ENCODE assay signal across 14 cellular contexts in genomic region chr20:19540401-19540800, GRCh38.
DNase-seq lines count a peak whose midpoint lies in the region; ATAC-seq lines count a peak whose summit lies in the region.
"Had no signal": no experiment of that assay in that cellular context is flagged by ENCODE, and none has a peak within 500 bp of the region (broad histone marks: within the 10 kb centered on the region; RNA-seq: fewer than 3 reads in every experiment).

No MANE protein-coding gene starts in this region.

- peak; percentile 65 for DNase-seq in activated CD4-positive, alpha-beta T cell treated with anti-CD3 and anti-CD28 coated beads for 48 hours
- DNase-seq in activated CD4-positive, alpha-beta T cell treated with anti-CD3 and anti-CD28 coated beads for 1 hour = no peak
- DNase-seq in GM23248 (peak; percentile 21), anterior cingulate cortex (lab: John Stamatoyannopoulos, UW) (peak in 42 of 58 donors; percentile 1 to 72 (median 32))
- DNase-seq in stimulated activated CD4-positive, alpha-beta T cell treated with anti-CD3 and anti-CD28 coated beads, Interleukin-1b, Interleukin-23, amount 100 ng/mL, for 48 hours = peak; percentile 52
- DNase-seq: CD8-positive, alpha-beta memory T cell; cerebellar nuclear complex; kidney; NCI-H1930; NCI-H526; substantia nigra had no signal

- no peaks in the 10 kb centered on the region for H3K4me1 ChIP-seq in GM23248 (ENCODE audit: insufficient read depth)

- H3K4me2 ChIP-seq in GM23248 (ENCODE audit: unreplicated experiment) = no peak overlapping the region

- H3K79me2 ChIP-seq in GM23248 (ENCODE audit: insufficient read depth) = no peaks in the 10 kb centered on the region

- H2AFZ ChIP-seq in GM23248 = no peak overlapping the region

- ATAC-seq in HG03432 (IDR thresholded peaks at IDR 0.05; ENCODE audit: unreplicated experiment) (no peak), HG02571 (IDR thresholded peaks at IDR 0.05; ENCODE audit: unreplicated experiment) (no peak), HG02623 (IDR thresholded peaks at IDR 0.05; ENCODE audit: unreplicated experiment) (no peak)

- no peak overlapping the region for H3K9ac ChIP-seq in GM23248

- H3K36me3 ChIP-seq in GM23248 (ENCODE audit: low read depth) = no peaks in the 10 kb centered on the region

- 22 to 35% methylated on average over 7 of the region's 7 CpGs for WGBS in GM23248 (ENCODE audit: low coverage in 1 of 2, low lambda C conversion rate in 2 of 2, missing lambda C conversion rate in 2 of 2), 2 experiments

- no peak overlapping the region for H3K27ac ChIP-seq in GM23248

- no peak overlapping the region for H3K4me3 ChIP-seq in GM23248

- H4K20me1 ChIP-seq in GM23248 (ENCODE audit: insufficient read depth) = no peaks in the 10 kb centered on the region

- no peaks in the 10 kb centered on the region for H3K9me2 ChIP-seq in GM23248 (ENCODE audit: insufficient read depth)

- no peaks in the 10 kb centered on the region for H3K27me3 ChIP-seq in GM23248 (replicated peaks; ENCODE audit: insufficient read depth)

- H3F3A ChIP-seq in GM23248 (ENCODE audit: insufficient read depth) = no peaks in the 10 kb centered on the region

- in situ Hi-C loops in GM23248 (cut with MboI) = no loop called here

- no peaks in the 10 kb centered on the region for H3K9me3 ChIP-seq in GM23248 (ENCODE audit: low read depth)
